In genomic region chr14:65281991-65282908, GRCh38 we compare ENCODE assay signal across 8 cellular contexts.
DNase-seq lines count a peak whose midpoint lies in the region; ATAC-seq and FAIRE-seq lines count a peak whose summit lies in the region.

No MANE protein-coding gene starts in this region.

- peaks cover 1% of the 10 kb centered on the region for H3K36me3 Mint-ChIP-seq in central memory CD8-positive, alpha-beta T cell (ENCODE audit: insufficient read depth)
- H3K36me3 Mint-ChIP-seq in memory B cell: peaks cover 13% of the 10 kb centered on the region

- peak overlapping the region; percentile 14 for H3K27ac Mint-ChIP-seq in central memory CD8-positive, alpha-beta T cell (ENCODE audit: low read depth)
- peak overlapping the region; percentile 95 for H3K27ac Mint-ChIP-seq in memory B cell

- H3K27me3 Mint-ChIP-seq in central memory CD8-positive, alpha-beta T cell: no peaks in the 10 kb centered on the region
- no peaks in the 10 kb centered on the region for H3K27me3 Mint-ChIP-seq in memory B cell

- peak; percentile 98 for FAIRE-seq in urothelium cell line (lab: Jason Lieb, UNC)

- H3K9me3 Mint-ChIP-seq in central memory CD8-positive, alpha-beta T cell: no peaks in the 10 kb centered on the region
- H3K9me3 Mint-ChIP-seq in memory B cell: no peaks in the 10 kb centered on the region

- peaks cover 21% of the 10 kb centered on the region for H3K4me1 Mint-ChIP-seq in central memory CD8-positive, alpha-beta T cell
- peaks cover 39% of the 10 kb centered on the region for H3K4me1 Mint-ChIP-seq in memory B cell

- ATAC-seq in central memory CD8-positive, alpha-beta T cell (replicated peaks; ENCODE audit: extremely low read depth, poor library complexity, severe bottlenecking): peak; percentile 52
- peak; percentile 16 for ATAC-seq in memory B cell (ENCODE audit: low read depth)
- ATAC-seq in GM21360 (IDR thresholded peaks at IDR 0.05; ENCODE audit: unreplicated experiment): no peak
- no peak for ATAC-seq in GM18858 (IDR thresholded peaks at IDR 0.05; ENCODE audit: unreplicated experiment)

- H3K4me3 Mint-ChIP-seq in central memory CD8-positive, alpha-beta T cell: peak overlapping the region; percentile 68
- peak overlapping the region; percentile 71 for H3K4me3 Mint-ChIP-seq in memory B cell

- DNase-seq in EH (ENCODE audit: low read depth): peak; percentile 93
- peak; percentile 91 for DNase-seq in M059J (ENCODE audit: low read depth)
- DNase-seq in central memory CD8-positive, alpha-beta T cell (ENCODE audit: low spot score in 2 of 2): no peak
- no peak for DNase-seq in memory B cell (ENCODE audit: low spot score in 2 of 2)
- peak; percentile 91 for DNase-seq in urothelium cell line (ENCODE audit: low spot score)
- no peak for DNase-seq in NCI-H748 treated with DMSO at 0.1 percent for 48 hours (lab: John Stamatoyannopoulos, UW)

Comparison
In these comparisons a context has a peak if more than half of its experiments do, and no peak if none do; other contexts are left out.
1. DNase-seq: peak in EH (single experiment), M059J (single experiment) and urothelium cell line (single experiment); none in central memory CD8-positive, alpha-beta T cell (0 of 2), memory B cell (0 of 2) and NCI-H748 treated with DMSO at 0.1 percent for 48 hours (single experiment).
2. ATAC-seq: peak in central memory CD8-positive, alpha-beta T cell (single experiment) and memory B cell (single experiment); none in GM21360 (single experiment) and GM18858 (single experiment).